Comparison of ENCODE assay signal across 2 cellular contexts in the genomic region with DNA sequence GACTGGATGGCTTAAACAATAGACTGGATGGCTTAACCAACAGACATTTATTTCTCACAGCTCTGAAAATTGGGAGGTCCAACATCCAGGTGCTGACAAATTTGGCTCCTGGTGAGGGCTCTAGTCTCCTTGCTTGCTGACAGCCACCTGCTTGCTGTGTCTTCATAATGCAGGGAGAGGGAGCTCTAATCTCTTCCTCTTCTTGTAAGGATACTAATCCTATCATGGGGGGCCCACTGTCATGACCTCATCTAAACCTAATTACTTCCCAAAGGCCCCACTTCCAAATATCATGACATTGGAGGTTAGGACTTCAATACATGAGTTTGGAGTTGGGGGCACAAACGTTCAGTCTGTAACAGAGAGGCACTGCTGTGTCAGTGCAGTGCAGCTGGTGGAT.
A peak's percentile ranks its signal among the peaks of the same experiment; 100 is the strongest.
TF ChIP-seq lines count a peak whose summit lies in the region.

No MANE protein-coding gene starts in this region.

TF ChIP-seq in HEK293, 187 proteins besides CTCF, POLR2A, EP300 and RAD21:
- TF ChIP-seq, protein P1, sequence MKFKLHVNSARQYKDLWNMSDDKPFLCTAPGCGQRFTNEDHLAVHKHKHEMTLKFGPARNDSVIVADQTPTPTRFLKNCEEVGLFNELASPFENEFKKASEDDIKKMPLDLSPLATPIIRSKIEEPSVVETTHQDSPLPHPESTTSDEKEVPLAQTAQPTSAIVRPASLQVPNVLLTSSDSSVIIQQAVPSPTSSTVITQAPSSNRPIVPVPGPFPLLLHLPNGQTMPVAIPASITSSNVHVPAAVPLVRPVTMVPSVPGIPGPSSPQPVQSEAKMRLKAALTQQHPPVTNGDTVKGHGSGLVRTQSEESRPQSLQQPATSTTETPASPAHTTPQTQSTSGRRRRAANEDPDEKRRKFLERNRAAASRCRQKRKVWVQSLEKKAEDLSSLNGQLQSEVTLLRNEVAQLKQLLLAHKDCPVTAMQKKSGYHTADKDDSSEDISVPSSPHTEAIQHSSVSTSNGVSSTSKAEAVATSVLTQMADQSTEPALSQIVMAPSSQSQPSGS (tag by site-specific recombination; IDR thresholded peaks at IDR 0.05; ENCODE audit: low read depth), result 0 out of 2 replicates have a peak, but pooled peaks have one; percentile 6
- TF ChIP-seq ZNF366 (tag by site-specific recombination; conservative IDR thresholded peaks at IDR 0.05) (no peak), ZNF302 (tag by site-specific recombination; IDR thresholded peaks at IDR 0.05; ENCODE audit: low read depth) (no peak), ZNF654 (tag by site-specific recombination; IDR thresholded peaks at IDR 0.05; ENCODE audit: low read depth) (peak; percentile 10; the same call in 1 of the 2 replicates), ZSCAN4 (tag by site-specific recombination; IDR thresholded peaks at IDR 0.05) (no peak), ZFP69B (tag by site-specific recombination; IDR thresholded peaks at IDR 0.05) (peak; percentile 66; the same call in 1 of the 2 replicates), ZNF280D (tag by site-specific recombination; IDR thresholded peaks at IDR 0.05) (no peak)
- TF ChIP-seq, protein P2, sequence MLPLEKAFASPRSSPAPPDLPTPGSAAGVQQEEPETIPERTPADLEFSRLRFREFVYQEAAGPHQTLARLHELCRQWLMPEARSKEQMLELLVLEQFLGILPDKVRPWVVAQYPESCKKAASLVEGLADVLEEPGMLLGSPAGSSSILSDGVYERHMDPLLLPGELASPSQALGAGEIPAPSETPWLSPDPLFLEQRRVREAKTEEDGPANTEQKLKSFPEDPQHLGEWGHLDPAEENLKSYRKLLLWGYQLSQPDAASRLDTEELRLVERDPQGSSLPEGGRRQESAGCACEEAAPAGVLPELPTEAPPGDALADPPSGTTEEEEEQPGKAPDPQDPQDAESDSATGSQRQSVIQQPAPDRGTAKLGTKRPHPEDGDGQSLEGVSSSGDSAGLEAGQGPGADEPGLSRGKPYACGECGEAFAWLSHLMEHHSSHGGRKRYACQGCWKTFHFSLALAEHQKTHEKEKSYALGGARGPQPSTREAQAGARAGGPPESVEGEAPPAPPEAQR (tag by site-specific recombination; IDR thresholded peaks at IDR 0.05), result no peak
- TF ChIP-seq, protein P3, sequence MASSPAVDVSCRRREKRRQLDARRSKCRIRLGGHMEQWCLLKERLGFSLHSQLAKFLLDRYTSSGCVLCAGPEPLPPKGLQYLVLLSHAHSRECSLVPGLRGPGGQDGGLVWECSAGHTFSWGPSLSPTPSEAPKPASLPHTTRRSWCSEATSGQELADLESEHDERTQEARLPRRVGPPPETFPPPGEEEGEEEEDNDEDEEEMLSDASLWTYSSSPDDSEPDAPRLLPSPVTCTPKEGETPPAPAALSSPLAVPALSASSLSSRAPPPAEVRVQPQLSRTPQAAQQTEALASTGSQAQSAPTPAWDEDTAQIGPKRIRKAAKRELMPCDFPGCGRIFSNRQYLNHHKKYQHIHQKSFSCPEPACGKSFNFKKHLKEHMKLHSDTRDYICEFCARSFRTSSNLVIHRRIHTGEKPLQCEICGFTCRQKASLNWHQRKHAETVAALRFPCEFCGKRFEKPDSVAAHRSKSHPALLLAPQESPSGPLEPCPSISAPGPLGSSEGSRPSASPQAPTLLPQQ (tag by site-specific recombination; IDR thresholded peaks at IDR 0.05), result peak; percentile 52; the same call in 1 of the 2 replicates

TF ChIP-seq in SK-N-SH, 30 proteins besides CTCF, POLR2A, EP300 and RAD21 (continued from another document):
- no peak for TF ChIP-seq NRF1 (IDR thresholded peaks at IDR 0.05; ENCODE audit: low read depth, low read length)
- TF ChIP-seq, protein P4, sequence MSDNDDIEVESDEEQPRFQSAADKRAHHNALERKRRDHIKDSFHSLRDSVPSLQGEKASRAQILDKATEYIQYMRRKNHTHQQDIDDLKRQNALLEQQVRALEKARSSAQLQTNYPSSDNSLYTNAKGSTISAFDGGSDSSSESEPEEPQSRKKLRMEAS (IDR thresholded peaks at IDR 0.05; ENCODE audit: low read depth), result no peak
